ENCODE assay signal across 8 cellular contexts in genomic region chr15:66252411-66253295, GRCh38. TPM values are rescaled to one million over a fixed set of nuclear protein-coding genes. Genes with fewer than 3 reads are reported as not detected.
DNase-seq lines count a peak whose midpoint lies in the region; ATAC-seq lines count a peak whose summit lies in the region.

No MANE protein-coding gene starts in this region.

- peaks cover 19% of the 10 kb centered on the region for H3K4me1 Mint-ChIP-seq in activated CD8-positive, alpha-beta memory T cell treated with anti-CD3 and anti-CD28 coated beads, Interleukin-2, amount 10 ng/mL, durations not matched to agents 7 days and 5 days
- peaks cover 13 to 20% of the 10 kb centered on the region in 2 donors for H3K4me1 Mint-ChIP-seq in stimulated activated naive B cell treated with anti-CD40 and anti-IgM and Interleukin-4, amounts not matched to agents 10 μg/mL and 1 μg/mL and 100 μg/mL, for 72 hours

- peak; percentile 54 to 70 for DNase-seq in NCI-H2081 (lab: John Stamatoyannopoulos, UW)
- DNase-seq in NCI-H2081 treated with DMSO at 0.1 percent for 48 hours (lab: John Stamatoyannopoulos, UW): no peak
- peak; percentile 53 for DNase-seq in NCI-H345 (lab: John Stamatoyannopoulos, UW)
- DNase-seq in activated CD8-positive, alpha-beta memory T cell treated with anti-CD3 and anti-CD28 coated beads, Interleukin-2, amount 10 ng/mL, durations not matched to agents 7 days and 5 days: peak; percentile 50
- peak; percentile 47 for DNase-seq in mucosa of gallbladder (ENCODE audit: low spot score)
- peak; percentile 22 for DNase-seq in stimulated activated naive B cell treated with anti-CD40 and anti-IgM and Interleukin-4, amounts not matched to agents 10 μg/mL and 1 μg/mL and 100 μg/mL, for 72 hours

- peak; percentile 64 for ATAC-seq in activated CD8-positive, alpha-beta memory T cell treated with anti-CD3 and anti-CD28 coated beads, Interleukin-2, amount 10 ng/mL, durations not matched to agents 7 days and 5 days
- peak; percentile 62 to 66 for ATAC-seq in stimulated activated naive B cell treated with anti-CD40 and anti-IgM and Interleukin-4, amounts not matched to agents 10 μg/mL and 1 μg/mL and 100 μg/mL, for 72 hours (replicated peaks)
- no peak for ATAC-seq in GM19467 (IDR thresholded peaks at IDR 0.05; ENCODE audit: unreplicated experiment)

- CTCF ChIA-PET in activated CD8-positive, alpha-beta memory T cell treated with anti-CD3 and anti-CD28 coated beads, Interleukin-2, amount 10 ng/mL, durations not matched to agents 7 days and 5 days (lab: Charles Lee): interaction anchor here (1.0 to 2.6 kb wide), 3 partner anchors 35 to 246 kb away, joined by 3 to 16 read pairs (median 8); no protein-coding TSS in a partner anchor

- WGBS in esophagus, 2 donors: 0 to 2% methylated on average over 77 to 79 of the region's 79 CpGs

- peaks cover 3% of the 10 kb centered on the region for H3K36me3 Mint-ChIP-seq in activated CD8-positive, alpha-beta memory T cell treated with anti-CD3 and anti-CD28 coated beads, Interleukin-2, amount 10 ng/mL, durations not matched to agents 7 days and 5 days
- peaks cover 3% of the 10 kb centered on the region in 2 donors for H3K36me3 Mint-ChIP-seq in stimulated activated naive B cell treated with anti-CD40 and anti-IgM and Interleukin-4, amounts not matched to agents 10 μg/mL and 1 μg/mL and 100 μg/mL, for 72 hours

- no peak overlapping the region for H3K27ac Mint-ChIP-seq in activated CD8-positive, alpha-beta memory T cell treated with anti-CD3 and anti-CD28 coated beads, Interleukin-2, amount 10 ng/mL, durations not matched to agents 7 days and 5 days
- H3K27ac Mint-ChIP-seq in stimulated activated naive B cell treated with anti-CD40 and anti-IgM and Interleukin-4, amounts not matched to agents 10 μg/mL and 1 μg/mL and 100 μg/mL, for 72 hours: no peak overlapping the region

- H3K9me3 ChIP-seq in esophagus (ENCODE audit: control insufficient read depth in 2 of 2, insufficient read depth in 1 of 2, low read depth in 1 of 2, low read length in 1 of 2): peaks cover 0 to 4% of the 10 kb centered on the region in 2 donors

- peak overlapping the region; percentile 41 to 44 for H3K4me3 ChIP-seq in esophagus (ENCODE audit: low read depth in 1 of 2, low read length in 2 of 2)

- H3K4me1 ChIP-seq in esophagus (ENCODE audit: control insufficient read depth in 2 of 2, insufficient read depth in 2 of 2, low read length in 1 of 2): peaks cover 0 to 3% of the 10 kb centered on the region in 2 donors

- no peaks in the 10 kb centered on the region for H3K36me3 ChIP-seq in esophagus (ENCODE audit: control insufficient read depth in 2 of 2, insufficient read depth in 2 of 2, low read length in 1 of 2)

- peak overlapping the region; percentile 50 for H3K4me3 Mint-ChIP-seq in activated CD8-positive, alpha-beta memory T cell treated with anti-CD3 and anti-CD28 coated beads, Interleukin-2, amount 10 ng/mL, durations not matched to agents 7 days and 5 days
- H3K4me3 Mint-ChIP-seq in stimulated activated naive B cell treated with anti-CD40 and anti-IgM and Interleukin-4, amounts not matched to agents 10 μg/mL and 1 μg/mL and 100 μg/mL, for 72 hours: peak overlapping the region; percentile 74 to 87

- no peaks in the 10 kb centered on the region for H3K9me3 Mint-ChIP-seq in activated CD8-positive, alpha-beta memory T cell treated with anti-CD3 and anti-CD28 coated beads, Interleukin-2, amount 10 ng/mL, durations not matched to agents 7 days and 5 days (ENCODE audit: low read depth)
- H3K9me3 Mint-ChIP-seq in stimulated activated naive B cell treated with anti-CD40 and anti-IgM and Interleukin-4, amounts not matched to agents 10 μg/mL and 1 μg/mL and 100 μg/mL, for 72 hours: no peaks in the 10 kb centered on the region

- no peak overlapping the region for H3K27ac ChIP-seq in esophagus (ENCODE audit: low read depth in 2 of 2, low read length in 1 of 2)

- peaks cover 80% of the 10 kb centered on the region for H3K27me3 Mint-ChIP-seq in activated CD8-positive, alpha-beta memory T cell treated with anti-CD3 and anti-CD28 coated beads, Interleukin-2, amount 10 ng/mL, durations not matched to agents 7 days and 5 days
- peaks cover 65 to 78% of the 10 kb centered on the region in 2 donors for H3K27me3 Mint-ChIP-seq in stimulated activated naive B cell treated with anti-CD40 and anti-IgM and Interleukin-4, amounts not matched to agents 10 μg/mL and 1 μg/mL and 100 μg/mL, for 72 hours

- H3K27me3 ChIP-seq in esophagus (ENCODE audit: control insufficient read depth in 1 of 2, insufficient read depth in 2 of 2, low read length in 2 of 2): peaks cover 3 to 28% of the 10 kb centered on the region in 2 donors

RNA-seq across cellular contexts. Expression of gene MEGF11, which starts 0.9 kb away (rescaled TPM):
- total RNA-seq in activated CD8-positive, alpha-beta memory T cell treated with anti-CD3 and anti-CD28 coated beads, Interleukin-2, amount 10 ng/mL, durations not matched to agents 7 days and 5 days: not detected
- polyA plus RNA-seq in esophagus: not detected
- 0.35 TPM for total RNA-seq in mucosa of gallbladder

RNA-seq across cellular contexts. Expression of gene DIS3L, which starts 40.7 kb away (rescaled TPM):
- 10 to 100 TPM; 20.7 to 22.9 TPM for total RNA-seq in activated CD8-positive, alpha-beta memory T cell treated with anti-CD3 and anti-CD28 coated beads, Interleukin-2, amount 10 ng/mL, durations not matched to agents 7 days and 5 days
- polyA plus RNA-seq in esophagus: 1 to 10 TPM; 7.1 to 9.4 TPM
- 29.3 TPM for total RNA-seq in mucosa of gallbladder
